ENCODE assay signal across 18 cellular contexts in genomic region chr1:118504867-118505266, GRCh38.
DNase-seq lines count a peak whose midpoint lies in the region; ATAC-seq, FAIRE-seq and TF ChIP-seq lines count a peak whose summit lies in the region.
"Had no signal": no experiment of that assay in that cellular context is flagged by ENCODE, and none has a peak within 500 bp of the region (broad histone marks: within the 10 kb centered on the region; RNA-seq: fewer than 3 reads in every experiment).

No MANE protein-coding gene starts in this region.

- H3K27me3 ChIP-seq in SJCRH30 (no peaks in the 10 kb centered on the region), pancreas (no peaks in the 10 kb centered on the region)
- H3K27me3 ChIP-seq: adrenal gland, transverse colon had no signal

- TF ChIP-seq CTCF in pancreas (IDR thresholded peaks at IDR 0.05): no peak

- peak overlapping the region; percentile 52 for H3K27ac ChIP-seq in SJCRH30
- H3K27ac ChIP-seq in pancreas: no peak overlapping the region
- H3K27ac ChIP-seq: 22Rv1, adrenal gland, transverse colon had no signal

- no peak for FAIRE-seq in pancreas (lab: Jason Lieb, UNC)
- FAIRE-seq: islet of Langerhans had no signal

- WGBS in pancreas, 2 donors: 23 to 27% methylated on average over 4 of the region's 4 CpGs

- peaks cover 36% of the 10 kb centered on the region for H3K4me1 ChIP-seq in SJCRH30
- no peaks in the 10 kb centered on the region for H3K4me1 ChIP-seq in pancreas
- H3K4me1 ChIP-seq: adrenal gland, transverse colon had no signal

- H3K36me3 ChIP-seq in SJCRH30 (no peaks in the 10 kb centered on the region), pancreas (no peaks in the 10 kb centered on the region)
- H3K36me3 ChIP-seq: adrenal gland, transverse colon had no signal

- no peak overlapping the region for H3K4me3 ChIP-seq in SJCRH30
- no peak overlapping the region for H3K4me3 ChIP-seq in pancreas
- H3K4me3 ChIP-seq: adrenal gland, transverse colon had no signal

- peak in 2 of 4 donors; percentile 35 to 62 for ATAC-seq in pancreas
- ATAC-seq: activated CD8-positive, alpha-beta memory T cell treated with anti-CD3 and anti-CD28 coated beads, Interleukin-2, amount 10 ng/mL, durations not matched to agents 7 days and 5 days had no signal

- H3K9me3 ChIP-seq in SJCRH30 (replicated peaks) (no peaks in the 10 kb centered on the region), pancreas (no peaks in the 10 kb centered on the region)
- H3K9me3 ChIP-seq: adrenal gland, transverse colon had no signal

- intact Hi-C loops in pancreas (cut with DNase I): no loop called here

- DNase-seq in DMS 273 (lab: John Stamatoyannopoulos, UW; ENCODE audit: unreplicated experiment) (peak; percentile 44), DMS 273 treated with DMSO at 0.1 percent for 48 hours (lab: John Stamatoyannopoulos, UW) (no peak), NCI-H128 (lab: John Stamatoyannopoulos, UW; ENCODE audit: unreplicated experiment) (peak; percentile 22), SJCRH30 (peak; percentile 83 to 91), pancreas (peak in 5 of 6 donors; percentile 10 to 61 (median 42)), NCI-H1436 treated with DMSO at 0.1 percent for 48 hours (lab: John Stamatoyannopoulos, UW) (no peak), activated gamma-delta T cell (lab: John Stamatoyannopoulos, UW) (no peak), NCI-H1930 (lab: John Stamatoyannopoulos, UW) (no peak)
- DNase-seq: activated CD4-positive, alpha-beta T cell treated with anti-CD3 and anti-CD28 coated beads for 4 hours; activated CD8-positive, alpha-beta memory T cell treated with anti-CD3 and anti-CD28 coated beads, Interleukin-2, amount 10 ng/mL, durations not matched to agents 7 days and 5 days; activated effector memory CD4-positive, alpha-beta T cell treated with Interleukin-2 at 50 U/mL for 16 hours; caudate nucleus; effector memory CD4-positive, alpha-beta T cell; NCI-H526; transverse colon had no signal

Comparison
In these comparisons a context has a peak if more than half of its experiments do, and no peak if none do; other contexts are left out.
1. DNase-seq: peak in DMS 273 (single experiment), NCI-H128 (single experiment), SJCRH30 (2 of 2) and pancreas (5 of 6); none in DMS 273 treated with DMSO at 0.1 percent for 48 hours (single experiment), NCI-H1436 treated with DMSO at 0.1 percent for 48 hours (single experiment), activated gamma-delta T cell (single experiment) and NCI-H1930 (0 of 2).